11 cellular contexts compared by ENCODE assay signal in the genomic region with DNA sequence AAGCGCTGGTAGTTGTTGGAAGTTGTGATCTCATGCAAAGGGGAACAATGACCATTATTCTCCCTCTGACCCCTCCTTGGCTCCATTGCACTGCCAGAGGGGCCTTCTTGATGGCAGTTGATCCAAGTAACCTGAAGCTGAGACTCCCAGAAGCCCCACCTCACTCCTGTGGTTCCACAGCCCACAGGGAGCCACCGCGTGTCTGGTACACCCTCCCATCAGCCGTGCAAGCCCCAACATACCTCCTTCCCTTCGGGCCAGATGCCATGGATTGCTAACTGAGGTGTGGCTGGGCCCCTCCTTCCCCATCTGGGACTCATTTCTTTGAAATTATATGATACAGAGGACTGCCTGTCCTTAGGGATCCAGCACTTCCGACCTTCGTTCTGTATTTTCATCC. TPM values are rescaled to one million over a fixed set of nuclear protein-coding genes. Genes with fewer than 3 reads are reported as not detected.
DNase-seq lines count a peak whose midpoint lies in the region; ATAC-seq, FAIRE-seq and TF ChIP-seq lines count a peak whose summit lies in the region.
"Had no signal": no experiment of that assay in that cellular context is flagged by ENCODE, and none has a peak within 500 bp of the region (broad histone marks: within the 10 kb centered on the region; RNA-seq: fewer than 3 reads in every experiment).

No MANE protein-coding gene starts in this region.

- ATAC-seq in Panc1 (no peak), HG03108 (IDR thresholded peaks at IDR 0.05; ENCODE audit: unreplicated experiment) (no peak)

- no peaks in the 10 kb centered on the region for H3K27me3 ChIP-seq in BLaER1
- no peaks in the 10 kb centered on the region for H3K27me3 ChIP-seq in Panc1 (ENCODE audit: control insufficient read depth, insufficient read depth, low read length)
- H3K27me3 ChIP-seq in esophagus muscularis mucosa = no peaks in the 10 kb centered on the region
- H3K27me3 ChIP-seq in trophoblast cell (ENCODE audit: insufficient read depth, low read length) = no peaks in the 10 kb centered on the region

- H3K4me2 ChIP-seq in BLaER1 (peak overlapping the region; percentile 85), trophoblast cell (ENCODE audit: low read length) (no peak overlapping the region)

- H3K18ac ChIP-seq in trophoblast cell (ENCODE audit: low read length) = peak overlapping the region; percentile 42

- H4K8ac ChIP-seq in trophoblast cell (ENCODE audit: low read depth, low read length) = no peak overlapping the region

- peak overlapping the region; percentile 46 for H4K91ac ChIP-seq in trophoblast cell (ENCODE audit: low read depth, low read length)

- no peak overlapping the region for H2AK5ac ChIP-seq in trophoblast cell (ENCODE audit: low read length)

- H2BK5ac ChIP-seq in trophoblast cell (ENCODE audit: low read depth, low read length, poor library complexity) = no peak overlapping the region

- H3K79me1 ChIP-seq in trophoblast cell (ENCODE audit: low read length) = peaks cover 24% of the 10 kb centered on the region

- H3K4ac ChIP-seq in trophoblast cell (ENCODE audit: low read depth, low read length) = peak overlapping the region; percentile 50

- H2BK12ac ChIP-seq in trophoblast cell (ENCODE audit: low read length) = no peak overlapping the region

- no peak for TF ChIP-seq CTCF in Panc1 (IDR thresholded peaks at IDR 0.05)
- no peak for TF ChIP-seq CTCF in esophagus muscularis mucosa (IDR thresholded peaks at IDR 0.05)

- H2AFZ ChIP-seq in trophoblast cell (ENCODE audit: insufficient read depth, low read length, poor library complexity) = no peak overlapping the region

- peaks cover 36% of the 10 kb centered on the region for H3K36me3 ChIP-seq in BLaER1
- H3K36me3 ChIP-seq in Panc1 (ENCODE audit: control insufficient read depth, insufficient read depth, low read length) = no peaks in the 10 kb centered on the region
- H3K36me3 ChIP-seq in esophagus muscularis mucosa = peaks cover 0 to 33% (median 14%) of the 10 kb centered on the region in 4 donors
- peaks cover 7 to 10% of the 10 kb centered on the region in 2 experiments for H3K36me3 ChIP-seq in trophoblast cell (ENCODE audit: control insufficient read depth in 1 of 2, insufficient read depth in 2 of 2, low read length in 2 of 2)

- peak overlapping the region; percentile 89 for H3K27ac ChIP-seq in BLaER1
- H3K27ac ChIP-seq in Panc1 (ENCODE audit: low read length) = peak overlapping the region; percentile 10; the same call in 1 of the 2 replicates
- peak overlapping the region; percentile 25 to 78 (median 54) for H3K27ac ChIP-seq in esophagus muscularis mucosa (replicated peaks in 1 of 4)
- H3K27ac ChIP-seq in trophoblast cell (ENCODE audit: low read depth, low read length) = peak overlapping the region; percentile 63
- H3K27ac ChIP-seq: C4-2B, VCaP had no signal

- no peak overlapping the region for H3K14ac ChIP-seq in trophoblast cell (ENCODE audit: low read length)

- H3K4me1 ChIP-seq in BLaER1 = peaks cover 66% of the 10 kb centered on the region
- H3K4me1 ChIP-seq in Panc1 (ENCODE audit: control insufficient read depth, insufficient read depth, low read length) = peaks cover 32% of the 10 kb centered on the region
- peaks cover 69 to 84% (median 74%) of the 10 kb centered on the region in 4 donors for H3K4me1 ChIP-seq in esophagus muscularis mucosa
- peaks cover 44 to 49% of the 10 kb centered on the region in 2 experiments for H3K4me1 ChIP-seq in trophoblast cell (ENCODE audit: control insufficient read depth in 1 of 2, insufficient read depth in 2 of 2, low read length in 2 of 2)

- no peak for DNase-seq in Panc1 (ENCODE audit: low read depth, low spot score)
- no peak for DNase-seq in esophagus muscularis mucosa (ENCODE audit: extremely low spot score)
- peak; percentile 34 for DNase-seq in trophoblast cell
- no peak for DNase-seq in NCI-H526 (lab: John Stamatoyannopoulos, UW)
- DNase-seq in DMS79 treated with DMSO at 0.1 percent for 48 hours (lab: John Stamatoyannopoulos, UW) = no peak
- DNase-seq in frontal cortex (ENCODE audit: low spot score in 2 of 2) = no peak

- POLR2A ChIA-PET in Panc1 (lab: Charles Lee) = no interaction called here

- H3K23ac ChIP-seq in trophoblast cell (ENCODE audit: low read length) = no peak overlapping the region

- in situ Hi-C loops in Panc1 (cut with HindIII; ENCODE audit: low pct_unique_long_range_greater_than_20kb, low sequenced_read_pairs) = loop anchor here (5.0 kb wide), 1 partner anchor 62 kb away; no protein-coding TSS in a partner anchor

- no peak for TF ChIP-seq POLR2A in esophagus muscularis mucosa (IDR thresholded peaks at IDR 0.05; ENCODE audit: low read depth)

- no peak overlapping the region for H3K4me3 ChIP-seq in BLaER1
- H3K4me3 ChIP-seq in Panc1 (ENCODE audit: low read depth in 2 of 2, low read length in 2 of 2) = no peak overlapping the region
- no peak overlapping the region for H3K4me3 ChIP-seq in esophagus muscularis mucosa
- H3K4me3 ChIP-seq in trophoblast cell (ENCODE audit: low read depth, low read length) = no peak overlapping the region

- no TSS peak for BruUV-seq in Panc1 (replicated peaks; lab: Mats Ljungman, UMichigan)

- no peak for TF ChIP-seq EP300 in esophagus muscularis mucosa (IDR thresholded peaks at IDR 0.05)

- H4K12ac ChIP-seq in trophoblast cell (ENCODE audit: low read depth, low read length) = no peak overlapping the region

- CTCF ChIA-PET in Panc1 (lab: Charles Lee) = no interaction called here

- no peak for FAIRE-seq in frontal cortex (lab: Jason Lieb, UNC)

- H3K9me3 ChIP-seq in BLaER1 (no peaks in the 10 kb centered on the region), Panc1 (ENCODE audit: control insufficient read depth, insufficient read depth, low read depth, low read length) (no peaks in the 10 kb centered on the region), esophagus muscularis mucosa (no peaks in the 10 kb centered on the region), trophoblast cell (ENCODE audit: insufficient read depth, low read depth, low read length) (no peaks in the 10 kb centered on the region)

- H3K79me2 ChIP-seq in trophoblast cell (ENCODE audit: control insufficient read depth, insufficient read depth, low read length, poor library complexity) = peaks cover 23% of the 10 kb centered on the region

- no peak overlapping the region for H2BK120ac ChIP-seq in trophoblast cell (ENCODE audit: insufficient read depth, low read length, poor library complexity)

- 0 out of 2 replicates have a peak, but pooled peaks cover 17% of the 10 kb centered on the region for H4K20me1 ChIP-seq in BLaER1

- WGBS in esophagus muscularis mucosa = 69% methylated on average over 7 of the region's 7 CpGs
- no CpG with 5 or more reads among the region's 7 CpGs for WGBS in trophoblast cell (ENCODE audit: extremely low coverage, insufficient coverage, insufficient read length)

- intact Hi-C loops in Panc1 (cut with micrococcal nuclease; ENCODE audit: unreplicated experiment) = no loop called here
- intact Hi-C loops in esophagus muscularis mucosa (cut with DNase I) = no loop called here

- peak overlapping the region; percentile 75; the same call in 1 of the 2 replicates for H3K9ac ChIP-seq in BLaER1
- no peak overlapping the region for H3K9ac ChIP-seq in trophoblast cell (ENCODE audit: low read length)

RNA-seq across cellular contexts. Expression of a gene that starts 17.8 kb away (rescaled TPM):
- total RNA-seq in Panc1 (2021; ENCODE audit: unreplicated experiment) (138 TPM), esophagus muscularis mucosa (10 to 100 TPM; 50.3 to 81.3 (median 77.6) TPM), frontal cortex (39.9 TPM)
- polyA plus RNA-seq in Panc1 (2012; ENCODE audit: insufficient read length) = 89.8 TPM
- polyA plus RNA-seq in trophoblast cell (2013) = 75.6 and 77.7 TPM in 2 replicates

RNA-seq across cellular contexts. Expression of a gene that starts 18.0 kb away (rescaled TPM):
- 46.1 TPM for total RNA-seq in Panc1 (2021; ENCODE audit: unreplicated experiment)
- polyA plus RNA-seq in Panc1 (2012; ENCODE audit: insufficient read length) = 34.1 TPM
- total RNA-seq in esophagus muscularis mucosa = 10 to 100 TPM in 3 of 4 donors, 1 to 10 TPM in 1; 6.3 to 14.7 (median 11.9) TPM
- 15.8 and 16.4 TPM in 2 replicates for polyA plus RNA-seq in trophoblast cell (2013)
- total RNA-seq in frontal cortex = 6.1 TPM

RNA-seq across cellular contexts. Expression of a gene that starts 36.3 kb away (rescaled TPM):
- total RNA-seq in Panc1 (2021; ENCODE audit: unreplicated experiment) (100 TPM), esophagus muscularis mucosa (10 to 100 TPM; 36.5 to 57.4 (median 46.6) TPM), frontal cortex (1.2 TPM)
- 115 TPM for polyA plus RNA-seq in Panc1 (2012; ENCODE audit: insufficient read length)
- polyA plus RNA-seq in trophoblast cell (2013) = 81.0 and 90.8 TPM in 2 replicates

RNA-seq across cellular contexts. Expression of a gene that starts 51.7 kb away (rescaled TPM):
- total RNA-seq in Panc1 (2021; ENCODE audit: unreplicated experiment) (0.10 TPM), esophagus muscularis mucosa (1 to 10 TPM; 4.3 to 6.6 (median 5.6) TPM), frontal cortex (under 0.01 TPM)
- polyA plus RNA-seq in Panc1 (2012; ENCODE audit: insufficient read length) = 0.24 TPM
- 0.37 and 0.38 TPM in 2 replicates for polyA plus RNA-seq in trophoblast cell (2013)
- total RNA-seq: H4 had no signal

Comparison
In these comparisons a context has a peak if more than half of its experiments do, and no peak if none do; other contexts are left out.
1. H3K27ac ChIP-seq: peak in every context shown above with its lines; median percentile 89 in BLaER1; 63 in trophoblast cell; 54 in esophagus muscularis mucosa; 10 in Panc1.
2. DNase-seq: peak in trophoblast cell (2 of 2); none in Panc1 (single experiment), esophagus muscularis mucosa (single experiment), NCI-H526 (0 of 2), DMS79 treated with DMSO at 0.1 percent for 48 hours (single experiment) and frontal cortex (0 of 2).
3. RNA of a gene that starts 36.3 kb away (total RNA-seq): 100 TPM in Panc1 (single experiment) and 36.5 to 57.4 TPM in esophagus muscularis mucosa; 1.2 TPM in frontal cortex (single experiment); every median in the first group is over 10 times any median in the second.